19 cellular contexts compared by ENCODE assay signal in genomic region chr15:35740761-35741160, GRCh38.
DNase-seq lines count a peak whose midpoint lies in the region; ATAC-seq and TF ChIP-seq lines count a peak whose summit lies in the region.
"Had no signal": no experiment of that assay in that cellular context is flagged by ENCODE, and none has a peak within 500 bp of the region (broad histone marks: within the 10 kb centered on the region; RNA-seq: fewer than 3 reads in every experiment).

No MANE protein-coding gene starts in this region.

- ATAC-seq in HG03378 (IDR thresholded peaks at IDR 0.05; ENCODE audit: unreplicated experiment), result no peak
- ATAC-seq: activated CD8-positive, alpha-beta T cell treated with anti-CD3 and anti-CD28 coated beads, Interleukin-2, amount 10 ng/mL, durations not matched to agents 7 days and 5 days; WTC11 had no signal

- DNase-seq in GM03348 (ENCODE audit: low spot score), result peak; percentile 35
- DNase-seq in NCI-H345 (lab: John Stamatoyannopoulos, UW), result peak; percentile 47
- DNase-seq in cardiac fibroblast (ENCODE audit: low read depth in 2 of 2), result peak; percentile 58 to 59
- DNase-seq in left kidney (ENCODE audit: low read depth, low spot score), result peak; percentile 13
- DNase-seq in activated CD4-positive, alpha-beta T cell treated with anti-CD3 and anti-CD28 coated beads for 4 hours, result no peak
- no peak for DNase-seq in stimulated activated CD4-positive, alpha-beta T cell treated with anti-CD3 and anti-CD28 coated beads, Interleukin-15, amount 100 ng/mL, for 24 hours
- no peak for DNase-seq in SK-N-DZ (ENCODE audit: low spot score)
- DNase-seq: activated CD8-positive, alpha-beta T cell treated with anti-CD3 and anti-CD28 coated beads, Interleukin-2, amount 10 ng/mL, durations not matched to agents 7 days and 5 days; central memory CD4-positive, alpha-beta T cell; effector CD8-positive, alpha-beta T cell; foreskin melanocyte; NCI-H510A; nephron progenitor cell; Right ventricle myocardium superior had no signal

- no peak overlapping the region for H3K4me3 ChIP-seq in cardiac fibroblast (replicated peaks in 1 of 2; ENCODE audit: low read depth in 2 of 2, low read length in 2 of 2)
- H3K4me3 ChIP-seq: BLaER1, smooth muscle cell, suprapubic skin had no signal

- TF ChIP-seq CTCF in cardiac fibroblast (IDR thresholded peaks at IDR 0.05; ENCODE audit: low read depth, low read length), result no peak

Comparison
In these comparisons a context has a peak if more than half of its experiments do, and no peak if none do; other contexts are left out.
1. DNase-seq: peak in GM03348 (single experiment), NCI-H345 (single experiment), cardiac fibroblast (2 of 2) and left kidney (single experiment); none in activated CD4-positive, alpha-beta T cell treated with anti-CD3 and anti-CD28 coated beads for 4 hours (0 of 2), stimulated activated CD4-positive, alpha-beta T cell treated with anti-CD3 and anti-CD28 coated beads, Interleukin-15, amount 100 ng/mL, for 24 hours (single experiment) and SK-N-DZ (single experiment).